18 cellular contexts compared by ENCODE assay signal in the genomic region with DNA sequence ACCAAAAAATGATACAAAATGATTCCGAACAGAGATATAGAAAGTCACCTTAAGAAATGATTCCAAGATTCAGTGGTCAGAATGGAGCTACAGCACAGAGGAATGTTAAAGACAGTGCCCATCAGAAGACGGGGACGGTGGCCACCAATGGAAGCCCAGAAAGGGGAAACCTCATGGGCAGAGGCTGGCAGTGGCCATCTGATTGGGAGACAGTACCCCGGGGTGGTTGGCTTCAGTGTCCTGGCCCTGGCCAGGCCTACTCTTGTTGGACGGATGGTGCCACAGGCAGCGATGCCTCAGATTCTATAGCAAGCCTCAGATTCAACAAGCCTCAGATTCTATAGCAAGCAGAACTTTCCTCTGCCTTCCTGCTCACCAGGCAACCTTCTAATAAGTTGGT. TPM values are rescaled to one million over a fixed set of nuclear protein-coding genes. Genes with fewer than 3 reads are reported as not detected.
A peak's percentile ranks its signal among the peaks of the same experiment; 100 is the strongest.
DNase-seq lines count a peak whose midpoint lies in the region; ATAC-seq and TF ChIP-seq lines count a peak whose summit lies in the region.
"Had no signal": no experiment of that assay in that cellular context is flagged by ENCODE, and none has a peak within 500 bp of the region (broad histone marks: within the 10 kb centered on the region; RNA-seq: fewer than 3 reads in every experiment).

No MANE protein-coding gene starts in this region.

- TF ChIP-seq CTCF in heart right ventricle (IDR thresholded peaks at IDR 0.05): no peak
- TF ChIP-seq CTCF in brain microvascular endothelial cell (IDR thresholded peaks at IDR 0.05; ENCODE audit: low read depth, low read length, missing control alignments): no peak

- H3K18ac ChIP-seq in mesenchymal stem cell (ENCODE audit: low read depth in 1 of 2, low read length in 2 of 2): no peak overlapping the region

- no peak overlapping the region for H3K23ac ChIP-seq in mesenchymal stem cell (ENCODE audit: low read length in 2 of 2)

- H3K4me3 ChIP-seq in heart right ventricle: no peak overlapping the region
- no peak overlapping the region for H3K4me3 ChIP-seq in brain microvascular endothelial cell (ENCODE audit: low read depth, low read length)
- H3K4me3 ChIP-seq in mesenchymal stem cell (ENCODE audit: insufficient read depth in 1 of 2, low read depth in 1 of 2, low read length in 2 of 2): no peak overlapping the region
- H3K4me3 ChIP-seq: A549, BLaER1, GM12878, HAP-1 had no signal

- no peak overlapping the region for H2AFZ ChIP-seq in mesenchymal stem cell (ENCODE audit: low read depth, low read length)

- H2BK120ac ChIP-seq in mesenchymal stem cell (ENCODE audit: low read depth, low read length): no peak overlapping the region

- no peaks in the 10 kb centered on the region for H3K4me1 ChIP-seq in heart right ventricle
- H3K4me1 ChIP-seq in mesenchymal stem cell (ENCODE audit: control insufficient read depth, insufficient read depth, low read depth, low read length): peaks cover 16% of the 10 kb centered on the region
- H3K4me1 ChIP-seq: A549, BLaER1, HAP-1 had no signal

- peak overlapping the region; percentile 54 for H2AK5ac ChIP-seq in mesenchymal stem cell (ENCODE audit: low read length, severe bottlenecking)

- WGBS in heart right ventricle, 2 donors: 95 to 96% methylated on average over 6 of the region's 6 CpGs
- 98% methylated on average over 4 of the region's 6 CpGs for WGBS in mesenchymal stem cell

- no peak overlapping the region for H2BK5ac ChIP-seq in mesenchymal stem cell (ENCODE audit: low read depth, low read length, poor library complexity, severe bottlenecking)

- no peak overlapping the region for H3K9ac ChIP-seq in mesenchymal stem cell (ENCODE audit: low read length)
- H3K9ac ChIP-seq: BLaER1 had no signal

- H3K4ac ChIP-seq in mesenchymal stem cell (ENCODE audit: low read depth in 1 of 2, low read length in 2 of 2): no peak overlapping the region

- H3K14ac ChIP-seq in mesenchymal stem cell (ENCODE audit: low read length in 2 of 2): no peak overlapping the region

- intact Hi-C loops in cardiac septum (cut with DNase I): no loop called here
- intact Hi-C loops in heart right ventricle (cut with DNase I): no loop called here

- H4K91ac ChIP-seq in mesenchymal stem cell (ENCODE audit: low read length): no peak overlapping the region

- H2BK15ac ChIP-seq in mesenchymal stem cell (ENCODE audit: low read depth, poor library complexity, severe bottlenecking): no peak overlapping the region

- in situ Hi-C loops in brain microvascular endothelial cell (cut with HindIII; ENCODE audit: low pct_ligation_motif_present, low sequenced_read_pairs): no loop called here

- H2BK12ac ChIP-seq in mesenchymal stem cell (ENCODE audit: low read length in 2 of 2): no peak overlapping the region

- H3K9me3 ChIP-seq in heart right ventricle (no peaks in the 10 kb centered on the region), mesenchymal stem cell (ENCODE audit: control insufficient read depth, low read length) (no peaks in the 10 kb centered on the region)
- H3K9me3 ChIP-seq: A549, BLaER1, HAP-1 had no signal

- H3K4me2 ChIP-seq in mesenchymal stem cell (ENCODE audit: low read length, poor library complexity, severe bottlenecking): no peak overlapping the region
- H3K4me2 ChIP-seq: A549, BLaER1 had no signal

- ATAC-seq in heart right ventricle: no peak
- ATAC-seq in HG02798 (IDR thresholded peaks at IDR 0.05; ENCODE audit: poor library complexity, unreplicated experiment): no peak
- ATAC-seq: A549, GM12878 had no signal

- no peak overlapping the region for H4K8ac ChIP-seq in mesenchymal stem cell (ENCODE audit: low read length)

- no peaks in the 10 kb centered on the region for H3K79me1 ChIP-seq in mesenchymal stem cell (replicated peaks; ENCODE audit: low read length, poor library complexity, severe bottlenecking)

- H3K36me3 ChIP-seq in heart right ventricle (no peaks in the 10 kb centered on the region), brain microvascular endothelial cell (replicated peaks) (no peaks in the 10 kb centered on the region), mesenchymal stem cell (ENCODE audit: control insufficient read depth in 1 of 2, insufficient read depth in 2 of 2, low read depth in 1 of 2, low read length in 2 of 2) (no peaks in the 10 kb centered on the region)
- H3K36me3 ChIP-seq: BLaER1, HAP-1 had no signal

- no peaks in the 10 kb centered on the region for H3K27me3 ChIP-seq in heart right ventricle
- no peaks in the 10 kb centered on the region for H3K27me3 ChIP-seq in brain microvascular endothelial cell (replicated peaks)
- peaks cover 0 to 2% of the 10 kb centered on the region in 2 experiments for H3K27me3 ChIP-seq in mesenchymal stem cell (ENCODE audit: control insufficient read depth in 1 of 2, insufficient read depth in 1 of 2, low read length in 2 of 2)
- H3K27me3 ChIP-seq: BLaER1 had no signal

- H3K27ac ChIP-seq in heart right ventricle (no peak overlapping the region), brain microvascular endothelial cell (peak overlapping the region; percentile 92), mesenchymal stem cell (ENCODE audit: low read length, poor library complexity, severe bottlenecking) (no peak overlapping the region)
- H3K27ac ChIP-seq: 22Rv1, A549, BLaER1 had no signal

- DNase-seq in cardiac septum (ENCODE audit: low spot score) (peak; percentile 15), heart right ventricle (no peak), brain microvascular endothelial cell (no peak), mesenchymal stem cell (no peak), NCI-H748 (lab: John Stamatoyannopoulos, UW; ENCODE audit: unreplicated experiment) (no peak), NCI-H446 treated with DMSO at 0.1 percent for 48 hours (lab: John Stamatoyannopoulos, UW) (no peak)
- no peak for DNase-seq in activated CD4-positive, alpha-beta T cell treated with anti-CD3 and anti-CD28 coated beads for 48 hours
- DNase-seq: Calu3; CD4-positive, alpha-beta memory T cell; DND-41 had no signal

RNA-seq across cellular contexts. Expression of gene PI16, which starts 16.6 kb away (rescaled TPM):
- 11.9 TPM for total RNA-seq in cardiac septum
- total RNA-seq in heart right ventricle: 10 to 100 TPM in 9 of 10 donors, 1 to 10 TPM in 1; 4.4 to 38.9 (median 18.7) TPM
- 10 to 100 TPM in 1 of 2 donors, 1 to 10 TPM in 1; 6.3 to 38.6 TPM for polyA plus RNA-seq in heart right ventricle
- not detected for polyA plus RNA-seq in mesenchymal stem cell (2013, experiment 1 of 2)
- polyA plus RNA-seq in mesenchymal stem cell (2013, experiment 2 of 2): not detected
- total RNA-seq: G401, GM12878, H4 had no signal
- polyA plus RNA-seq: A549 had no signal

RNA-seq across cellular contexts. Expression of gene MTCH1, which starts 48.1 kb away (rescaled TPM):
- 139 TPM for total RNA-seq in cardiac septum
- total RNA-seq in heart right ventricle: 100 to 1,000 TPM; 127 to 296 (median 156) TPM
- polyA plus RNA-seq in heart right ventricle: 100 to 1,000 TPM in 1 of 2 donors, 10 to 100 TPM in 1; 82.6 to 341 TPM
- 154 TPM for polyA plus RNA-seq in mesenchymal stem cell (2013, experiment 1 of 2)
- 157 TPM for polyA plus RNA-seq in mesenchymal stem cell (2013, experiment 2 of 2)

RNA-seq across cellular contexts. Expression of gene C6orf89, which starts 52.1 kb away (rescaled TPM):
- total RNA-seq in cardiac septum (49.2 TPM), heart right ventricle (100 to 1,000 TPM in 1 of 10 donors, 10 to 100 TPM in 9; 64.6 to 104 (median 74.7) TPM)
- 10 to 100 TPM; 22.5 to 23.1 TPM for polyA plus RNA-seq in heart right ventricle
- 42.2 TPM for polyA plus RNA-seq in mesenchymal stem cell (2013, experiment 1 of 2)
- polyA plus RNA-seq in mesenchymal stem cell (2013, experiment 2 of 2): 44.0 TPM
